In the genomic region with DNA sequence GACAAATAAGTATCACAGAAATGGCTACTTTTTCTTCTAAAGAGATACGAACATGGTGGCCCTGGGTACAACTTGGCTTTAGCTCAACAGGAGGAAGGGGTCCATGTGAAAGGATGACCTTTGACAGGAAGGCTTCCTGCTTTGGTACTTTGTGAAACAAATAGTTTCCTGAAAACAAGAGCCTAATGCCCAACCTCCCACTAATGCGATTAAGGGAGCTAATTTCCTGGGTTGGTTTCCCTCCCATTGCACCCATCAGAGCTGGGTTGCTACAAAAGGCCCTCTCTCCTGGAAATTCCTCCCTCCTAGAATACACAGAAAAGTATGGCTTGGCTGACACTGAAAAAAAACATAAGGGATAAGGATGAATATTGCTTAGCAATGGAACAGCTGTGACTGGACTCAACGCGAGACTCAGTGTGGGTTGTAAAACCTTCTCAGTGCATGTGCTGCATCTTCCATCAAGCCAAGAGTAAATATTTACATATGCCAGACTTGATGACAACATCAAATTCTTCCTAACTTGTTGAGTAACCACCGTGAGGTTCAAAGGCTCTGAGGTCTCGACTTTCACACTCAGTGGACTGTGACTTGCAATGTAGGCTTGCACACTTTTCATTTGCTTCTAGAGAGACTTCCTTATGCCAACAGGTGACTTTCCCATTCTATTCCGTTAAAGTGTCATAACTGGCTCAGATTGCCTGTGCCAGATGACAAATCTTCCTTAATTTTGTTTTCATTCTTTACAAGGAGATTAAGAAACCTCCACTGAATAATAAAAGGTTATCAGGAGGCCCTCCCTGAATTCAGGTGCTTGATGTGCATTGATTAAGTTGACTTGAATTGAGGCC, we compare ENCODE assay signal across 1 cellular context.
A peak's percentile ranks its signal among the peaks of the same experiment; 100 is the strongest.
TF ChIP-seq lines count a peak whose summit lies in the region.

No MANE protein-coding gene starts in this region.

TF ChIP-seq in HepG2, 621 proteins besides CTCF, POLR2A, EP300 and RAD21 (continued from another document and continues in another):
- TF ChIP-seq ZNF646 (CRISPR knock-in tag; IDR thresholded peaks at IDR 0.05) (no peak), ZNF552 (CRISPR knock-in tag; IDR thresholded peaks at IDR 0.05; ENCODE audit: borderline replicate concordance) (no peak), RXRB (CRISPR knock-in tag; IDR thresholded peaks at IDR 0.05; ENCODE audit: borderline replicate concordance) (0 out of 2 replicates have a peak, but pooled peaks have one; percentile 23), SMARCE1 (IDR thresholded peaks at IDR 0.05; ENCODE audit: borderline replicate concordance) (no peak), ZNF335 (CRISPR knock-in tag; IDR thresholded peaks at IDR 0.05) (no peak), ZNF597 (CRISPR knock-in tag; IDR thresholded peaks at IDR 0.05) (no peak), ATF7 (IDR thresholded peaks at IDR 0.05) (peak; percentile 48; the same call in 1 of the 2 replicates), ATF7 (CRISPR knock-in tag; IDR thresholded peaks at IDR 0.05) (no peak), RFX5 (IDR thresholded peaks at IDR 0.05; ENCODE audit: low read depth, low read length) (peak; percentile 91), ZNF766 (CRISPR knock-in tag; IDR thresholded peaks at IDR 0.05; ENCODE audit: borderline replicate concordance) (no peak), ZNF574 (CRISPR knock-in tag; IDR thresholded peaks at IDR 0.05) (no peak), NCOA2 (CRISPR knock-in tag; IDR thresholded peaks at IDR 0.05) (peak; percentile 55; the same call in 1 of the 2 replicates), KLF13 (CRISPR knock-in tag; IDR thresholded peaks at IDR 0.05) (no peak), CSRNP1 (CRISPR knock-in tag; IDR thresholded peaks at IDR 0.05) (no peak), SALL1 (CRISPR knock-in tag; IDR thresholded peaks at IDR 0.05) (peak; percentile 47; the same call in 1 of the 2 replicates), ZFP90 (CRISPR knock-in tag; IDR thresholded peaks at IDR 0.05; ENCODE audit: borderline replicate concordance) (no peak), STAG1 (CRISPR knock-in tag; IDR thresholded peaks at IDR 0.05) (no peak), HNF4G (IDR thresholded peaks at IDR 0.05; ENCODE audit: borderline replicate concordance, low read depth, low read length) (peak; percentile 56; the same call in 1 of the 2 replicates), HNF4G (CRISPR knock-in tag; IDR thresholded peaks at IDR 0.05; ENCODE audit: borderline replicate concordance, low read depth) (no peak), GMEB2 (CRISPR knock-in tag; IDR thresholded peaks at IDR 0.05; ENCODE audit: low read depth) (no peak), MZF1 (CRISPR knock-in tag; IDR thresholded peaks at IDR 0.05; ENCODE audit: borderline replicate concordance) (no peak), ZBTB4 (CRISPR knock-in tag; IDR thresholded peaks at IDR 0.05; ENCODE audit: borderline replicate concordance) (no peak)
- TF ChIP-seq, protein P1, sequence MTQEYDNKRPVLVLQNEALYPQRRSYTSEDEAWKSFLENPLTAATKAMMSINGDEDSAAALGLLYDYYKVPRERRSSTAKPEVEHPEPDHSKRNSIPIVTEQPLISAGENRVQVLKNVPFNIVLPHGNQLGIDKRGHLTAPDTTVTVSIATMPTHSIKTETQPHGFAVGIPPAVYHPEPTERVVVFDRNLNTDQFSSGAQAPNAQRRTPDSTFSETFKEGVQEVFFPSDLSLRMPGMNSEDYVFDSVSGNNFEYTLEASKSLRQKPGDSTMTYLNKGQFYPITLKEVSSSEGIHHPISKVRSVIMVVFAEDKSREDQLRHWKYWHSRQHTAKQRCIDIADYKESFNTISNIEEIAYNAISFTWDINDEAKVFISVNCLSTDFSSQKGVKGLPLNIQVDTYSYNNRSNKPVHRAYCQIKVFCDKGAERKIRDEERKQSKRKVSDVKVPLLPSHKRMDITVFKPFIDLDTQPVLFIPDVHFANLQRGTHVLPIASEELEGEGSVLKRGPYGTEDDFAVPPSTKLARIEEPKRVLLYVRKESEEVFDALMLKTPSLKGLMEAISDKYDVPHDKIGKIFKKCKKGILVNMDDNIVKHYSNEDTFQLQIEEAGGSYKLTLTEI (CRISPR knock-in tag; conservative IDR thresholded peaks at IDR 0.05), result no peak
- TF ChIP-seq, protein P2, sequence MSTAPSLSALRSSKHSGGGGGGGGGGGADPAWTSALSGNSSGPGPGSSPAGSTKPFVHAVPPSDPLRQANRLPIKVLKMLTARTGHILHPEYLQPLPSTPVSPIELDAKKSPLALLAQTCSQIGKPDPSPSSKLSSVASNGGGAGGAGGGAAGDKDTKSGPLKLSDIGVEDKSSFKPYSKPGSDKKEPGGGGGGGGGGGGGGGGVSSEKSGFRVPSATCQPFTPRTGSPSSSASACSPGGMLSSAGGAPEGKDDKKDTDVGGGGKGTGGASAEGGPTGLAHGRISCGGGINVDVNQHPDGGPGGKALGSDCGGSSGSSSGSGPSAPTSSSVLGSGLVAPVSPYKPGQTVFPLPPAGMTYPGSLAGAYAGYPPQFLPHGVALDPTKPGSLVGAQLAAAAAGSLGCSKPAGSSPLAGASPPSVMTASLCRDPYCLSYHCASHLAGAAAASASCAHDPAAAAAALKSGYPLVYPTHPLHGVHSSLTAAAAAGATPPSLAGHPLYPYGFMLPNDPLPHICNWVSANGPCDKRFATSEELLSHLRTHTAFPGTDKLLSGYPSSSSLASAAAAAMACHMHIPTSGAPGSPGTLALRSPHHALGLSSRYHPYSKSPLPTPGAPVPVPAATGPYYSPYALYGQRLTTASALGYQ (CRISPR knock-in tag; IDR thresholded peaks at IDR 0.05), result no peak
- TF ChIP-seq, protein P3, sequence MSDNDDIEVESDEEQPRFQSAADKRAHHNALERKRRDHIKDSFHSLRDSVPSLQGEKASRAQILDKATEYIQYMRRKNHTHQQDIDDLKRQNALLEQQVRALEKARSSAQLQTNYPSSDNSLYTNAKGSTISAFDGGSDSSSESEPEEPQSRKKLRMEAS (IDR thresholded peaks at IDR 0.05), result peak; percentile 47; the same call in 1 of the 2 replicates
